In the genomic region with DNA sequence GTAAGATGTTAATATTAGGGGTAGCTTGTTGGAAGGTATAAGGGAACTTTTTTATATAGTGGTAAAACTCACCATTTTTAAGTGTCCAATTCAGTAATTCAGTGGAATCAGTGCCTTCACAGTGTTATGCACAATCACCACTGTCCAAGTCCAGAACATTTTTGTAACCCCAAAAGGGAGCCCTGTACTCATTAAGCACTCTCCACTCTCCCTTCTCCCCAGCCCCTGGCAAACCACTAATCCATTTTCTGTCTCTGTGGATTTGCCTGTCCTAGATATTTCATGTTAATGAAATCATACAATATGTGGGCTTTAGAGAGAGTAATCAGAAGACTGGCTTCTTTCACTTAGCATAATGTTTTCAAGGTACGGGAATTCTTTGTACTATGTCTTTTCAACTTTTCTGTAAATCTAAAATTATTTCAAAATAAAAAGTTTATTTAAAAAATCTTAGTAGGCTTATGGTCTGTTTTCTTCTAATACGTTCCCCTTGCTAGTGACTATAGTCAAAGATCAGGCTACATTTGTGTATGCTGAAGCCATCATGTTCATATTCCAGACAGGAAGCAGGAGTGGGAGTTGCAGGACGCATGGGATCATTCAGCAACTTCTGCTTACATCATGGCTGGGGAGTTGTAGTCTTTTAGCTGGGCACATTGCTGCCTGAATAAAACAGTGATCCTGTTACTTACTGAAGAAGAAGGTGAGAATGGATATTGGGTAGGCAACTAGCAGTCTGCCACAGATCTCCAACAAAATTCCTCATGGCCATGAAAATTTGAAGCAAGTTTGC, we compare ENCODE assay signal across 18 cellular contexts.
"Had no signal": no experiment of that assay in that cellular context is flagged by ENCODE, and none has a peak within 500 bp of the region (broad histone marks: within the 10 kb centered on the region; RNA-seq: fewer than 3 reads in every experiment).

No MANE protein-coding gene starts in this region.

- DNase-seq: activated CD4-positive, alpha-beta memory T cell treated with anti-CD3 and anti-CD28 coated beads for 36 hours; activated CD4-positive, alpha-beta T cell treated with anti-CD3 and anti-CD28 coated beads for 1 hour; activated CD8-positive, alpha-beta memory T cell treated with anti-CD3 and anti-CD28 coated beads, Interleukin-2, amount 10 ng/mL, durations not matched to agents 7 days and 5 days; activated naive CD4-positive, alpha-beta T cell treated with anti-CD3 and anti-CD28 coated beads for 36 hours; activated naive CD8-positive, alpha-beta T cell treated with anti-CD3 and anti-CD28 coated beads, Interleukin-2, amount 50 U/mL, for 24 hours; activated T-cell treated with anti-CD3 and anti-CD28 coated beads, Interleukin-2, amount 50 U/mL, for 1 hour; dorsolateral prefrontal cortex; endodermal cell; erythroblast; hypothalamus; kidney; left lung; ovary; sigmoid colon; stimulated activated CD4-positive, alpha-beta T cell treated with anti-CD3 and anti-CD28 coated beads, Interleukin-2, amount 100 ng/mL, for 48 hours had no signal

- H3K27ac ChIP-seq: ascending aorta, dorsolateral prefrontal cortex, left lung, ovary, sigmoid colon, VCaP had no signal

- H3K4me1 ChIP-seq: ascending aorta, left lung had no signal

- H3K27me3 ChIP-seq: ascending aorta, left lung, ovary, sigmoid colon had no signal

- H3K4me3 ChIP-seq: ascending aorta, dorsolateral prefrontal cortex, left lung, ovary, sigmoid colon had no signal

- ATAC-seq: activated CD8-positive, alpha-beta memory T cell treated with anti-CD3 and anti-CD28 coated beads, Interleukin-2, amount 10 ng/mL, durations not matched to agents 7 days and 5 days; activated naive CD8-positive, alpha-beta T cell treated with anti-CD3 and anti-CD28 coated beads, Interleukin-2, amount 50 U/mL, for 24 hours; left lung; stimulated activated memory B cell treated with anti-CD40 and anti-IgM and Interleukin-4, amounts not matched to agents 10 μg/mL and 1 μg/mL and 100 μg/mL, for 72 hours had no signal

- H3K36me3 ChIP-seq: ascending aorta, left lung, ovary, sigmoid colon had no signal

- H3K9me3 ChIP-seq: ascending aorta, left lung, ovary, sigmoid colon had no signal
